9 cellular contexts compared by ENCODE assay signal in the genomic region with DNA sequence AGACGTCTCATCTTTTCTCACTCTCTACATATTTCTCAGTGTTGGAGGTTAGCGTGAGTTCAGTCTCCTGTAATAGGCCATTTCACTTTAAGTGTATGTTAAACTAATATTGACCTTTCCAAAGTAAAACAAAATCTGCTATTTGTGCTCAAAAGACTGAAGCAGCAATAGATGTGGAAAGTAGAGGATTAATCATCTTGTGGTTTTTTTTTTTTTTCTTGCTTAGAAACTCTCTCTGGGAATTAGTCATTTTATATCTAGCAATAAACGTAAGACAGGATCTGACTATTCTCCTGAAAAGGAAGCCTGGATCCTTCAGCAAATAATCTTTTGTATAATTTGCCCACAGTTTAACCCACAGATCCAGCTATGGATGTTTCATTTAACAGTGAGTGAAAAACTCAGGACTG.
DNase-seq lines count a peak whose midpoint lies in the region; ATAC-seq, FAIRE-seq and TF ChIP-seq lines count a peak whose summit lies in the region.
"Had no signal": no experiment of that assay in that cellular context is flagged by ENCODE, and none has a peak within 500 bp of the region (broad histone marks: within the 10 kb centered on the region; RNA-seq: fewer than 3 reads in every experiment).

No MANE protein-coding gene starts in this region.

- peak overlapping the region; percentile 55 for H3K9ac ChIP-seq in adipocyte (ENCODE audit: low read length)

- H3K36me3 ChIP-seq in adipocyte (ENCODE audit: control insufficient read depth, insufficient read depth, low read length, severe bottlenecking) = peaks cover 95% of the 10 kb centered on the region

- H3K27me3 ChIP-seq in adipocyte (replicated peaks; ENCODE audit: control insufficient read depth, insufficient read depth, low read length) = no peaks in the 10 kb centered on the region

- H3K4me3 ChIP-seq in AG09309 (ENCODE audit: control insufficient read depth, low read depth, low read length) (no peak overlapping the region), adipocyte (ENCODE audit: low read length) (no peak overlapping the region)

- FAIRE-seq in H54 (lab: Jason Lieb, UNC) = no peak

- no peaks in the 10 kb centered on the region for H3K9me3 ChIP-seq in adipocyte (ENCODE audit: control insufficient read depth, low read length)

- DNase-seq in AG09309 (ENCODE audit: low read depth) = peak; percentile 71
- DNase-seq in H54 (ENCODE audit: insufficient read length, low spot score) = peak; percentile 32
- peak; percentile 67 for DNase-seq in adipocyte (ENCODE audit: low read depth)
- no peak for DNase-seq in left colon
- no peak for DNase-seq in stimulated activated CD4-positive, alpha-beta T cell treated with anti-CD3 and anti-CD28 coated beads, Interleukin-4, amount 100 ng/mL, for 24 hours
- no peak for DNase-seq in activated gamma-delta T cell (lab: John Stamatoyannopoulos, UW)
- DNase-seq: T1000 had no signal

- peaks cover 37% of the 10 kb centered on the region for H3K4me1 ChIP-seq in adipocyte (ENCODE audit: control insufficient read depth, insufficient read depth, low read length)

- no peak for TF ChIP-seq POLR2A in H54 (IDR thresholded peaks at IDR 0.05; ENCODE audit: low read depth, low read length)

- intact Hi-C loops in left colon (cut with DNase I, micrococcal nuclease) = no loop called here

- no peak for TF ChIP-seq CTCF in AG09309 (IDR thresholded peaks at IDR 0.05; ENCODE audit: control insufficient read depth, insufficient read depth, low read depth, low read length, missing control alignments)

- ATAC-seq in left colon (peak; percentile 13), GM19324 (IDR thresholded peaks at IDR 0.05; ENCODE audit: low FRiP score, unreplicated experiment) (no peak), HG03108 (IDR thresholded peaks at IDR 0.05; ENCODE audit: unreplicated experiment) (no peak)

Comparison
In these comparisons a context has a peak if more than half of its experiments do, and no peak if none do; other contexts are left out.
1. DNase-seq: peak in AG09309 (single experiment), H54 (single experiment) and adipocyte (single experiment); none in left colon (0 of 2), stimulated activated CD4-positive, alpha-beta T cell treated with anti-CD3 and anti-CD28 coated beads, Interleukin-4, amount 100 ng/mL, for 24 hours (single experiment) and activated gamma-delta T cell (single experiment).